In the genomic region with DNA sequence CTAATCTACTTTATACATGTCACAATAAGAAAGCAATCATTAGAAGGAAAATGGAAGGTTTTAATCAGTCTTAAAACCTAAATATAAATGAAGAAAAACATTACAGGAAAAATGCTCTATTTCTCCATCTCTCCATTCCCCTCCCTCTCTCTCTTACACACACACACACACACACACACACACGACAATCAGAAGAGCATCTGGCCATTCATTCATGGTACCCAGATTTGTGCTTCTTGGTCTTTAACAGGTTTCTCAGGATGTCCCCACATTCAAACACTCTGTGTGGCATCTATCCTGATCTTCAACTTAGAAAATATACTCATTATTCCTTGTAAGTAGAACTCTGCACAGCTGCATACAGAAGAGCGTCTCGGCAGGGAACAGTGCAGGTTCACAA, we compare ENCODE assay signal across 8 cellular contexts. TPM values are rescaled to one million over a fixed set of nuclear protein-coding genes. Genes with fewer than 3 reads are reported as not detected.
A peak's percentile ranks its signal among the peaks of the same experiment; 100 is the strongest.
DNase-seq lines count a peak whose midpoint lies in the region; TF ChIP-seq lines count a peak whose summit lies in the region.

No MANE protein-coding gene starts in this region.

- TF ChIP-seq CTCF in glutamatergic neuron (IDR thresholded peaks at IDR 0.05; ENCODE audit: partially characterized antibody, unreplicated experiment) (no peak), smooth muscle cell (IDR thresholded peaks at IDR 0.05; ENCODE audit: borderline replicate concordance, insufficient read depth, poor library complexity, severe bottlenecking) (no peak)

- H3K4me2 ChIP-seq in smooth muscle cell, result peak overlapping the region; percentile 97

- H3F3A ChIP-seq in smooth muscle cell (ENCODE audit: low read depth), result peaks cover 8% of the 10 kb centered on the region

- H3K36me3 Mint-ChIP-seq in T-helper 2 cell treated with Interferon-gamma antibody and Interleukin-4, amounts not matched to agents 5 μg/mL and 100 μg/mL, for 36 hours (ENCODE audit: low read depth), result peaks cover 22% of the 10 kb centered on the region
- no peaks in the 10 kb centered on the region for H3K36me3 Mint-ChIP-seq in glutamatergic neuron (ENCODE audit: unreplicated experiment)

- peaks cover 97% of the 10 kb centered on the region for H3K79me2 ChIP-seq in smooth muscle cell (ENCODE audit: low read depth)

- peak overlapping the region; percentile 100 for H3K4me3 Mint-ChIP-seq in T-helper 2 cell treated with Interferon-gamma antibody and Interleukin-4, amounts not matched to agents 5 μg/mL and 100 μg/mL, for 36 hours
- H3K4me3 Mint-ChIP-seq in glutamatergic neuron (ENCODE audit: unreplicated experiment), result peak overlapping the region; percentile 96

- H4K20me1 ChIP-seq in smooth muscle cell (ENCODE audit: low read depth), result peaks cover 6% of the 10 kb centered on the region

- peaks cover 46% of the 10 kb centered on the region for H3K4me1 Mint-ChIP-seq in T-helper 2 cell treated with Interferon-gamma antibody and Interleukin-4, amounts not matched to agents 5 μg/mL and 100 μg/mL, for 36 hours (ENCODE audit: low read depth)
- H3K4me1 Mint-ChIP-seq in glutamatergic neuron (ENCODE audit: low read depth, unreplicated experiment), result peaks cover 7% of the 10 kb centered on the region

- peak overlapping the region; percentile 82 for H3K4me3 ChIP-seq in smooth muscle cell

- no peaks in the 10 kb centered on the region for H3K9me3 ChIP-seq in smooth muscle cell (replicated peaks; ENCODE audit: low read depth)

- H2AFZ ChIP-seq in smooth muscle cell (ENCODE audit: low read depth), result peak overlapping the region; percentile 91

- no peaks in the 10 kb centered on the region for H3K36me3 ChIP-seq in smooth muscle cell (ENCODE audit: low read depth)

- DNase-seq in DMS53 (lab: John Stamatoyannopoulos, UW) (peak; percentile 61), DMS53 treated with DMSO at 0.1 percent for 48 hours (lab: John Stamatoyannopoulos, UW; ENCODE audit: unreplicated experiment) (no peak), glutamatergic neuron (no peak), smooth muscle cell (lab: John Stamatoyannopoulos, UW; ENCODE audit: unreplicated experiment) (no peak), RPMI8226 (no peak), NCI-H2029 treated with DMSO at 0.1 percent for 48 hours (lab: John Stamatoyannopoulos, UW) (no peak)
- no peak for DNase-seq in T-helper 2 cell treated with Interferon-gamma antibody and Interleukin-4, amounts not matched to agents 5 μg/mL and 100 μg/mL, for 36 hours (ENCODE audit: low spot score)
- no peak for DNase-seq in effector CD4-positive, alpha-beta T cell

- H3K4me1 ChIP-seq in smooth muscle cell (ENCODE audit: low read depth), result peaks cover 17% of the 10 kb centered on the region

- H3K9me3 Mint-ChIP-seq in T-helper 2 cell treated with Interferon-gamma antibody and Interleukin-4, amounts not matched to agents 5 μg/mL and 100 μg/mL, for 36 hours, result no peaks in the 10 kb centered on the region
- peaks cover 12% of the 10 kb centered on the region for H3K9me3 Mint-ChIP-seq in glutamatergic neuron (ENCODE audit: unreplicated experiment)

- peak overlapping the region; percentile 99 for H3K27ac Mint-ChIP-seq in T-helper 2 cell treated with Interferon-gamma antibody and Interleukin-4, amounts not matched to agents 5 μg/mL and 100 μg/mL, for 36 hours
- peak overlapping the region; percentile 96 for H3K27ac Mint-ChIP-seq in glutamatergic neuron (ENCODE audit: unreplicated experiment)

- no peaks in the 10 kb centered on the region for H3K27me3 ChIP-seq in smooth muscle cell (ENCODE audit: low read depth)

- peak overlapping the region; percentile 94 for H3K9ac ChIP-seq in smooth muscle cell (ENCODE audit: low read depth)

- WGBS in smooth muscle cell (ENCODE audit: low lambda C conversion rate), result 9% methylated on average over 3 of the region's 3 CpGs

- peak overlapping the region; percentile 98 for H3K27ac ChIP-seq in smooth muscle cell (ENCODE audit: low read depth)

- H3K27me3 Mint-ChIP-seq in T-helper 2 cell treated with Interferon-gamma antibody and Interleukin-4, amounts not matched to agents 5 μg/mL and 100 μg/mL, for 36 hours (ENCODE audit: low read depth), result no peaks in the 10 kb centered on the region
- peaks cover 9% of the 10 kb centered on the region for H3K27me3 Mint-ChIP-seq in glutamatergic neuron (ENCODE audit: unreplicated experiment)

RNA-seq across cellular contexts. Expression of a gene that starts 0.8 kb away (rescaled TPM):
- 47.2 TPM for total RNA-seq in glutamatergic neuron (ENCODE audit: unreplicated experiment)
- total RNA-seq in smooth muscle cell, result 32.9 and 37.3 TPM in 2 replicates
- polyA plus RNA-seq in smooth muscle cell, result 11.8 and 12.2 TPM in 2 replicates

RNA-seq across cellular contexts. Expression of a gene that starts 16.6 kb away (rescaled TPM):
- total RNA-seq in glutamatergic neuron (ENCODE audit: unreplicated experiment), result 265 TPM
- 211 and 258 TPM in 2 replicates for total RNA-seq in smooth muscle cell
- 155 and 178 TPM in 2 replicates for polyA plus RNA-seq in smooth muscle cell
